In genomic region chr2:222939208-222939846, GRCh38 we compare ENCODE assay signal across 8 cellular contexts.
DNase-seq lines count a peak whose midpoint lies in the region; ATAC-seq and TF ChIP-seq lines count a peak whose summit lies in the region.

No MANE protein-coding gene starts in this region.

- H3K36me3 ChIP-seq in DOHH2 (ENCODE audit: control insufficient read depth, low read length): peaks cover 41% of the 10 kb centered on the region
- peaks cover 38% of the 10 kb centered on the region for H3K36me3 ChIP-seq in SJSA1
- H3K36me3 ChIP-seq in left ventricle myocardium inferior: peaks cover 79% of the 10 kb centered on the region

- no peak overlapping the region for H3K27ac ChIP-seq in DOHH2 (ENCODE audit: low read depth, low read length)
- peak overlapping the region; percentile 1; the same call in 1 of the 2 replicates for H3K27ac ChIP-seq in SJSA1
- H3K27ac ChIP-seq in left ventricle myocardium inferior (replicated peaks): no peak overlapping the region

- H3K9me3 ChIP-seq in DOHH2 (ENCODE audit: control insufficient read depth, insufficient read depth, low read length): no peaks in the 10 kb centered on the region
- H3K9me3 ChIP-seq in SJSA1 (replicated peaks): 0 out of 2 replicates have a peak, but pooled peaks cover 2% of the 10 kb centered on the region
- peaks cover 28% of the 10 kb centered on the region for H3K9me3 ChIP-seq in left ventricle myocardium inferior (replicated peaks)

- 0 out of 2 replicates have a peak, but pooled peaks cover 5% of the 10 kb centered on the region for H3F3A ChIP-seq in DOHH2 (ENCODE audit: control insufficient read depth, insufficient read depth)

- no peak overlapping the region for H3K4me2 ChIP-seq in DOHH2 (ENCODE audit: low read length)

- DNase-seq in HK-2 (ENCODE audit: unreplicated experiment) (peak; percentile 75), SJSA1 (ENCODE audit: low read depth in 1 of 2, low spot score in 2 of 2) (peak; percentile 69 to 74), left ventricle myocardium inferior (no peak), epidermal melanocyte (ENCODE audit: insufficient read length, low spot score) (no peak)
- DNase-seq in activated naive CD4-positive, alpha-beta T cell treated with Interleukin-2 at 50 U/mL for 16 hours: peak; percentile 54
- peak; percentile 40 to 71 (median 40) for DNase-seq in stimulated activated CD4-positive, alpha-beta T cell treated with anti-CD3 and anti-CD28 coated beads, Interleukin-12 subunit alpha, Interleukin-12 subunit beta, amount 100 ng/mL, for 48 hours (ENCODE audit: low read depth in 2 of 3, low spot score in 1 of 3)

- peak; percentile 89 for ATAC-seq in GM19467 (IDR thresholded peaks at IDR 0.05; ENCODE audit: unreplicated experiment)

- H3K79me2 ChIP-seq in DOHH2 (ENCODE audit: control insufficient read depth, low read length): no peaks in the 10 kb centered on the region

- H3K4me1 ChIP-seq in DOHH2 (ENCODE audit: control insufficient read depth, low read length) (peaks cover 6% of the 10 kb centered on the region), SJSA1 (replicated peaks) (peaks cover 45% of the 10 kb centered on the region), left ventricle myocardium inferior (peaks cover 5% of the 10 kb centered on the region)

- H3K4me3 ChIP-seq in DOHH2 (ENCODE audit: low read length) (no peak overlapping the region), SJSA1 (no peak overlapping the region), left ventricle myocardium inferior (no peak overlapping the region)

- no peaks in the 10 kb centered on the region for H3K27me3 ChIP-seq in DOHH2 (ENCODE audit: control insufficient read depth, low read length)
- H3K27me3 ChIP-seq in SJSA1 (replicated peaks): no peaks in the 10 kb centered on the region
- H3K27me3 ChIP-seq in left ventricle myocardium inferior (ENCODE audit: low read depth): no peaks in the 10 kb centered on the region

- TF ChIP-seq CTCF in DOHH2 (IDR thresholded peaks at IDR 0.05; ENCODE audit: low read depth, low read length, poor library complexity, severe bottlenecking) (peak; percentile 95), left ventricle myocardium inferior (IDR thresholded peaks at IDR 0.05; ENCODE audit: borderline replicate concordance) (peak; percentile 76)

- no peaks in the 10 kb centered on the region for H4K20me1 ChIP-seq in DOHH2 (ENCODE audit: control insufficient read depth, insufficient read depth, low read depth, low read length)

- H3K9me2 ChIP-seq in DOHH2 (replicated peaks; ENCODE audit: control insufficient read depth, low read length): no peaks in the 10 kb centered on the region

- intact Hi-C loops in left ventricle myocardium inferior (cut with micrococcal nuclease): no loop called here

Comparison
In these comparisons a context has a peak if more than half of its experiments do, and no peak if none do; other contexts are left out.
1. DNase-seq: peak in HK-2 (single experiment), SJSA1 (2 of 2), activated naive CD4-positive, alpha-beta T cell treated with Interleukin-2 at 50 U/mL for 16 hours (single experiment) and stimulated activated CD4-positive, alpha-beta T cell treated with anti-CD3 and anti-CD28 coated beads, Interleukin-12 subunit alpha, Interleukin-12 subunit beta, amount 100 ng/mL, for 48 hours (3 of 3); none in left ventricle myocardium inferior (single experiment) and epidermal melanocyte (single experiment).